In genomic region chr14:66509874-66510273, GRCh38 we compare ENCODE assay signal across 9 cellular contexts. TPM values are rescaled to one million over a fixed set of nuclear protein-coding genes. Genes with fewer than 3 reads are reported as not detected.
DNase-seq lines count a peak whose midpoint lies in the region; ATAC-seq, FAIRE-seq and TF ChIP-seq lines count a peak whose summit lies in the region.
"Had no signal": no experiment of that assay in that cellular context is flagged by ENCODE, and none has a peak within 500 bp of the region (broad histone marks: within the 10 kb centered on the region; RNA-seq: fewer than 3 reads in every experiment).

No MANE protein-coding gene starts in this region.

- no peak overlapping the region for H2BK20ac ChIP-seq in H9 (ENCODE audit: low read depth, low read length, poor library complexity, severe bottlenecking)

- no peaks in the 10 kb centered on the region; a peak in 1 of 7 replicates for H3K36me3 Mint-ChIP-seq in H9 (ENCODE audit: insufficient read depth in 1 of 3, low read depth in 3 of 3)
- H3K36me3 Mint-ChIP-seq in brain = no peaks in the 10 kb centered on the region
- no peaks in the 10 kb centered on the region for H3K36me3 Mint-ChIP-seq in mesothelial cell of epicardium

- H3K9ac ChIP-seq in H9 (ENCODE audit: extremely low read depth, insufficient read length, low read length) = no peak overlapping the region

- peak overlapping the region; percentile 85 for H3K4me3 ChIP-seq in ACC112 (ENCODE audit: low read depth, low read length)

- no peak overlapping the region for H3K56ac ChIP-seq in H9 (ENCODE audit: insufficient read length, low read depth, low read length)

- peak overlapping the region; percentile 89 to 92 for H3K4me3 Mint-ChIP-seq in H9
- peak overlapping the region; percentile 86 to 93 (median 90) for H3K4me3 Mint-ChIP-seq in brain
- H3K4me3 Mint-ChIP-seq in mesothelial cell of epicardium = peak overlapping the region; percentile 91

- H3K79me2 ChIP-seq in ACC112 (ENCODE audit: control insufficient read depth, insufficient read depth, low read length, unreplicated experiment) = peaks cover 41% of the 10 kb centered on the region
- no peaks in the 10 kb centered on the region; the same call in 1 of the 2 replicates for H3K79me2 ChIP-seq in H9 (ENCODE audit: insufficient read depth, low read length)

- H3K9me3 Mint-ChIP-seq in H9 (no peaks in the 10 kb centered on the region; a peak in 1 of 5 replicates), brain (peaks cover 0 to 3% (median 0%) of the 10 kb centered on the region in 5 experiments), mesothelial cell of epicardium (no peaks in the 10 kb centered on the region)

- H3K27me3 ChIP-seq in ACC112 (ENCODE audit: insufficient read depth, low read length) (no peaks in the 10 kb centered on the region), H9 (ENCODE audit: insufficient read depth, low read length) (no peaks in the 10 kb centered on the region; the same call in 1 of the 2 replicates)

- WGBS in H9 (ENCODE audit: extremely low coverage, insufficient read length, low lambda C conversion rate) = no CpG with 5 or more reads among the region's 4 CpGs

- H3K23ac ChIP-seq in H9 (ENCODE audit: insufficient read length, low read depth, low read length) = no peak overlapping the region

- peaks cover 14% of the 10 kb centered on the region for H3K23me2 ChIP-seq in H9 (ENCODE audit: insufficient read length, low read depth, low read length, poor library complexity, severe bottlenecking)

- TF ChIP-seq POLR2A in GM12892 (IDR thresholded peaks at IDR 0.05; ENCODE audit: low read depth, low read length) = no peak

- no peak for FAIRE-seq in GM12892 (lab: Jason Lieb, UNC)

- no peak overlapping the region for H2BK5ac ChIP-seq in H9 (ENCODE audit: insufficient read length, low read length)

- no peak overlapping the region for H3K18ac ChIP-seq in H9 (ENCODE audit: insufficient read length, low read depth, low read length)

- H3K4me2 ChIP-seq in H9 (ENCODE audit: insufficient read depth, insufficient read length, low read length) = no peak overlapping the region

- H3K36me3 ChIP-seq in ACC112 (ENCODE audit: insufficient read depth, low read length) = no peaks in the 10 kb centered on the region

- no peaks in the 10 kb centered on the region for H4K20me1 ChIP-seq in H9 (ENCODE audit: control insufficient read depth, insufficient read depth, insufficient read length)

- no peak overlapping the region for H3K14ac ChIP-seq in H9 (ENCODE audit: insufficient read depth, low read length)

- no peak for TF ChIP-seq CTCF in H9 (conservative IDR thresholded peaks at IDR 0.05)
- no peak for TF ChIP-seq CTCF in brain (conservative IDR thresholded peaks at IDR 0.05)
- TF ChIP-seq CTCF in mesothelial cell of epicardium (IDR thresholded peaks at IDR 0.05; ENCODE audit: unreplicated experiment) = no peak

- H4K91ac ChIP-seq in H9 (ENCODE audit: insufficient read length, low read depth, low read length) = no peak overlapping the region

- H2BK15ac ChIP-seq in H9 (ENCODE audit: low read depth, low read length) = no peak overlapping the region

- H2BK120ac ChIP-seq in H9 (ENCODE audit: low read depth, low read length, poor library complexity, severe bottlenecking) = no peak overlapping the region

- H3K4me1 Mint-ChIP-seq in H9 (peaks cover 13 to 14% of the 10 kb centered on the region in 2 experiments; a peak in 3 of 4 replicates), brain (peaks cover 57% of the 10 kb centered on the region), mesothelial cell of epicardium (peaks cover 19% of the 10 kb centered on the region)

- no peak overlapping the region for H2AK5ac ChIP-seq in H9 (ENCODE audit: insufficient read length, low read length)

- peaks cover 4% of the 10 kb centered on the region for H3K4me1 ChIP-seq in ACC112 (ENCODE audit: control insufficient read depth, insufficient read depth, low read length, unreplicated experiment)
- no peaks in the 10 kb centered on the region for H3K4me1 ChIP-seq in H9 (ENCODE audit: insufficient read depth, low read length)

- no peak for DNase-seq in H9
- no peak for DNase-seq in mesothelial cell of epicardium (ENCODE audit: low spot score in 2 of 2, unreplicated experiment in 2 of 2)
- no peak for DNase-seq in NCI-H2227 treated with DMSO at 0.1 percent for 48 hours (lab: John Stamatoyannopoulos, UW)
- DNase-seq in GM12892 (ENCODE audit: insufficient read length) = no peak
- no peak for DNase-seq in H4 (ENCODE audit: low spot score)

- H3K4ac ChIP-seq in H9 (ENCODE audit: low read depth, low read length) = no peak overlapping the region

- H4K5ac ChIP-seq in H9 (ENCODE audit: insufficient read length, low read depth, low read length) = no peak overlapping the region

- no peak overlapping the region for H3T11ph ChIP-seq in H9 (ENCODE audit: low read length)

- no peak for ATAC-seq in GM21737 (IDR thresholded peaks at IDR 0.05; ENCODE audit: unreplicated experiment)

- no peak overlapping the region for H4K8ac ChIP-seq in H9 (replicated peaks; ENCODE audit: insufficient read length, low read depth, low read length)

- H2BK12ac ChIP-seq in H9 (ENCODE audit: insufficient read length, low read depth, low read length) = no peak overlapping the region

- H3K27ac Mint-ChIP-seq in H9 (no peak overlapping the region), brain (peak overlapping the region in 4 of 5 experiments; percentile 73 to 84 (median 78)), mesothelial cell of epicardium (no peak overlapping the region)

- no peaks in the 10 kb centered on the region for H3K79me1 ChIP-seq in H9 (ENCODE audit: insufficient read depth, low read depth, low read length, poor library complexity, severe bottlenecking)

- H2AFZ ChIP-seq in ACC112 (ENCODE audit: low read length, unreplicated experiment) = no peak overlapping the region
- no peak overlapping the region for H2AFZ ChIP-seq in H9 (ENCODE audit: low read length)

- no peaks in the 10 kb centered on the region for H3K9me3 ChIP-seq in H9 (ENCODE audit: control insufficient read depth, low read depth, low read length)

- H3K27me3 Mint-ChIP-seq in H9 (ENCODE audit: low read depth) = peaks cover 34% of the 10 kb centered on the region
- peaks cover 22% of the 10 kb centered on the region for H3K27me3 Mint-ChIP-seq in brain
- peaks cover 20% of the 10 kb centered on the region for H3K27me3 Mint-ChIP-seq in mesothelial cell of epicardium (ENCODE audit: low read depth)

- H3K27ac ChIP-seq in ACC112 (ENCODE audit: low read depth, low read length) (no peak overlapping the region), H9 (ENCODE audit: insufficient read length, low read depth, low read length) (no peak overlapping the region)

RNA-seq across cellular contexts. Expression of gene GPHN, which starts 1.9 kb away (rescaled TPM):
- total RNA-seq in H9 (2021) (13.9 and 16.1 TPM in 2 replicates), mesothelial cell of epicardium (28.6 to 32.1 TPM (median 30.7 TPM) in 3 replicates)
- polyA plus RNA-seq in brain (ENCODE audit: insufficient read depth, low read depth, low replicate concordance) = 14.5 TPM
- 42.5 TPM for polyA plus RNA-seq in GM12892 (2012; ENCODE audit: missing spikeins)
- 11.6 and 44.6 TPM in 2 replicates for total RNA-seq in H4 (2014; rRNA removed; shearing (Covaris generic))

RNA-seq across cellular contexts. Expression of gene CCDC196, which starts 23.7 kb away (rescaled TPM):
- total RNA-seq in H9 (2021) (not detected in 2 replicates), mesothelial cell of epicardium (not detected in 3 replicates)
- not detected for polyA plus RNA-seq in brain (ENCODE audit: insufficient read depth, low read depth, low replicate concordance)
- not detected for polyA plus RNA-seq in GM12892 (2012; ENCODE audit: missing spikeins)
- not detected in 2 replicates for total RNA-seq in H4 (2014; rRNA removed; shearing (Covaris generic))
- total RNA-seq: HT1080 had no signal

Comparison
In these comparisons a context has a peak if more than half of its experiments do, and no peak if none do; other contexts are left out.
1. H3K27ac Mint-ChIP-seq: peak in brain (4 of 5); none in H9 (0 of 3) and mesothelial cell of epicardium (single experiment).
2. Peak in every context shown above with its lines, with median percentiles within 50 percentile points of each other: H3K4me3 Mint-ChIP-seq.